In genomic region chr6:15961630-15962448, GRCh38 we compare ENCODE assay signal across 14 cellular contexts.
DNase-seq lines count a peak whose midpoint lies in the region; TF ChIP-seq lines count a peak whose summit lies in the region.
"Had no signal": no experiment of that assay in that cellular context is flagged by ENCODE, and none has a peak within 500 bp of the region (broad histone marks: within the 10 kb centered on the region; RNA-seq: fewer than 3 reads in every experiment).

No MANE protein-coding gene starts in this region.

- H3K4me1 ChIP-seq in breast epithelium, result no peaks in the 10 kb centered on the region
- H3K4me1 ChIP-seq in adipocyte (ENCODE audit: control insufficient read depth, insufficient read depth, low read length), result peaks cover 12% of the 10 kb centered on the region
- H3K4me1 ChIP-seq in vagina, result no peaks in the 10 kb centered on the region

- CTCF ChIA-PET in MCF 10A (lab: Yijun Ruan, JAX), result no interaction called here
- CTCF ChIA-PET in activated naive CD4-positive, alpha-beta T cell treated with anti-CD3 and anti-CD28 coated beads for 36 hours (lab: Charles Lee), result interaction anchor here (1.3 kb wide), 1 partner anchor 68 kb away, joined by 3 read pairs; no protein-coding TSS in a partner anchor

- peaks cover 21% of the 10 kb centered on the region for H3K4me1 Mint-ChIP-seq in MCF 10A (ENCODE audit: insufficient read depth, unreplicated experiment)
- H3K4me1 Mint-ChIP-seq in activated naive CD4-positive, alpha-beta T cell treated with anti-CD3 and anti-CD28 coated beads for 36 hours (ENCODE audit: low read depth), result peaks cover 12% of the 10 kb centered on the region

- H3K36me3 ChIP-seq in breast epithelium (no peaks in the 10 kb centered on the region), adipocyte (ENCODE audit: control insufficient read depth, insufficient read depth, low read length, severe bottlenecking) (no peaks in the 10 kb centered on the region), vagina (no peaks in the 10 kb centered on the region)
- H3K36me3 ChIP-seq: brain microvascular endothelial cell, SJSA1, upper lobe of left lung had no signal

- H3K27me3 ChIP-seq in breast epithelium, result no peaks in the 10 kb centered on the region
- no peaks in the 10 kb centered on the region for H3K27me3 ChIP-seq in adipocyte (replicated peaks; ENCODE audit: control insufficient read depth, insufficient read depth, low read length)
- no peaks in the 10 kb centered on the region for H3K27me3 ChIP-seq in vagina
- H3K27me3 ChIP-seq: brain microvascular endothelial cell, SJSA1, upper lobe of left lung had no signal

- intact Hi-C loops in MCF 10A (cut with micrococcal nuclease), result no loop called here
- intact Hi-C loops in breast epithelium (cut with DNase I; ENCODE audit: low total_unique reads), result no loop called here
- intact Hi-C loops in vagina (cut with DNase I), result no loop called here
- intact Hi-C loops in activated naive CD4-positive, alpha-beta T cell treated with anti-CD3 and anti-CD28 coated beads for 36 hours (cut with micrococcal nuclease), result loop anchor here (1.0 kb wide), 1 partner anchor 48 kb away; no protein-coding TSS in a partner anchor

- H3K4me3 ChIP-seq in breast epithelium (no peak overlapping the region), adipocyte (ENCODE audit: low read length) (no peak overlapping the region), vagina (no peak overlapping the region)
- H3K4me3 ChIP-seq: SJSA1, upper lobe of left lung had no signal

- H3K27ac Mint-ChIP-seq in MCF 10A (ENCODE audit: low read depth, unreplicated experiment), result peak overlapping the region; percentile 60
- no peak overlapping the region for H3K27ac Mint-ChIP-seq in activated naive CD4-positive, alpha-beta T cell treated with anti-CD3 and anti-CD28 coated beads for 36 hours

- no peaks in the 10 kb centered on the region for H3K27me3 Mint-ChIP-seq in MCF 10A (ENCODE audit: insufficient read depth, unreplicated experiment)
- H3K27me3 Mint-ChIP-seq in activated naive CD4-positive, alpha-beta T cell treated with anti-CD3 and anti-CD28 coated beads for 36 hours (ENCODE audit: low read depth), result no peaks in the 10 kb centered on the region

- peaks cover 8% of the 10 kb centered on the region for H3K9me3 Mint-ChIP-seq in MCF 10A (ENCODE audit: unreplicated experiment)
- H3K9me3 Mint-ChIP-seq in activated naive CD4-positive, alpha-beta T cell treated with anti-CD3 and anti-CD28 coated beads for 36 hours, result no peaks in the 10 kb centered on the region

- TF ChIP-seq POLR2A in breast epithelium (IDR thresholded peaks at IDR 0.05) (no peak), vagina (IDR thresholded peaks at IDR 0.05) (no peak)

- no peaks in the 10 kb centered on the region for H3K36me3 Mint-ChIP-seq in MCF 10A (ENCODE audit: insufficient read depth, unreplicated experiment)
- H3K36me3 Mint-ChIP-seq in activated naive CD4-positive, alpha-beta T cell treated with anti-CD3 and anti-CD28 coated beads for 36 hours (ENCODE audit: low read depth), result no peaks in the 10 kb centered on the region

- BruUV-seq in MCF 10A (replicated peaks; lab: Mats Ljungman, UMichigan), result no TSS peak

- H3K27ac ChIP-seq in breast epithelium (no peak overlapping the region), vagina (no peak overlapping the region)
- H3K27ac ChIP-seq: brain microvascular endothelial cell, SJSA1 had no signal

- H3K9me3 ChIP-seq in breast epithelium (no peaks in the 10 kb centered on the region), adipocyte (ENCODE audit: control insufficient read depth, low read length) (no peaks in the 10 kb centered on the region), vagina (no peaks in the 10 kb centered on the region)
- H3K9me3 ChIP-seq: SJSA1, upper lobe of left lung had no signal

- H3K9ac ChIP-seq in adipocyte (ENCODE audit: low read length), result peak overlapping the region; percentile 15

- no peak for DNase-seq in MCF 10A (ENCODE audit: unreplicated experiment)
- no peak for DNase-seq in breast epithelium (ENCODE audit: low spot score in 2 of 2)
- DNase-seq in adipocyte (ENCODE audit: low read depth), result no peak
- DNase-seq in lung microvascular endothelial cell (ENCODE audit: low read depth in 2 of 2), result peak; percentile 5 to 47
- DNase-seq in vagina (ENCODE audit: extremely low spot score in 2 of 2), result peak; percentile 6 to 34
- DNase-seq in SKM-1 (lab: John Stamatoyannopoulos, UW; ENCODE audit: unreplicated experiment), result no peak
- DNase-seq in activated naive CD4-positive, alpha-beta T cell treated with anti-CD3 and anti-CD28 coated beads for 36 hours, result no peak
- DNase-seq in DMS53 treated with DMSO at 0.1 percent for 48 hours (lab: John Stamatoyannopoulos, UW; ENCODE audit: unreplicated experiment), result no peak
- DNase-seq: erythroblast, hippocampal formation, occipital lobe, upper lobe of left lung had no signal

- POLR2A ChIA-PET in MCF 10A (lab: Yijun Ruan, JAX), result no interaction called here

- no peak overlapping the region for H3K4me3 Mint-ChIP-seq in MCF 10A (ENCODE audit: unreplicated experiment)
- no peak overlapping the region for H3K4me3 Mint-ChIP-seq in activated naive CD4-positive, alpha-beta T cell treated with anti-CD3 and anti-CD28 coated beads for 36 hours

- TF ChIP-seq CTCF in MCF 10A (IDR thresholded peaks at IDR 0.05; ENCODE audit: unreplicated experiment), result no peak
- no peak for TF ChIP-seq CTCF in breast epithelium (IDR thresholded peaks at IDR 0.05)
- TF ChIP-seq CTCF in vagina (IDR thresholded peaks at IDR 0.05), result no peak

Comparison
In these comparisons a context has a peak if more than half of its experiments do, and no peak if none do; other contexts are left out.
1. DNase-seq: peak in lung microvascular endothelial cell (2 of 2) and vagina (2 of 2); none in MCF 10A (single experiment), breast epithelium (0 of 2), adipocyte (single experiment), SKM-1 (single experiment), activated naive CD4-positive, alpha-beta T cell treated with anti-CD3 and anti-CD28 coated beads for 36 hours (single experiment) and DMS53 treated with DMSO at 0.1 percent for 48 hours (single experiment).